8 cellular contexts compared by ENCODE assay signal in genomic region chr5:143106175-143106574, GRCh38.
A peak's percentile ranks its signal among the peaks of the same experiment; 100 is the strongest.
DNase-seq lines count a peak whose midpoint lies in the region; TF ChIP-seq lines count a peak whose summit lies in the region.

No MANE protein-coding gene starts in this region.

- DNase-seq in AG10803 (ENCODE audit: low read depth) (peak; percentile 90), HT1080 (ENCODE audit: low read depth) (peak; percentile 80), UCSD-AML1 (lab: John Stamatoyannopoulos, UW; ENCODE audit: unreplicated experiment) (peak; percentile 13), iPS-NIHi11 (ENCODE audit: low spot score) (peak; percentile 26), spleen (no peak), cerebellar nuclear complex (lab: John Stamatoyannopoulos, UW) (no peak), activated gamma-delta T cell (lab: John Stamatoyannopoulos, UW) (no peak)
- no peak for DNase-seq in stimulated activated CD4-positive, alpha-beta T cell treated with anti-CD3 and anti-CD28 coated beads, Interleukin-4, amount 100 ng/mL, for 1 hour

- intact Hi-C loops in spleen (cut with DNase I; ENCODE audit: low total_unique reads): no loop called here

- no peaks in the 10 kb centered on the region for H3K36me3 ChIP-seq in spleen

- H3K27me3 ChIP-seq in spleen (replicated peaks in 1 of 7): no peaks in the 10 kb centered on the region

- H3K4me1 ChIP-seq in spleen: peaks cover 0 to 29% (median 9%) of the 10 kb centered on the region in 6 donors

- H3K27ac ChIP-seq in spleen: no peak overlapping the region

- peak; percentile 51 for TF ChIP-seq CTCF in AG10803 (conservative IDR thresholded peaks at IDR 0.05; ENCODE audit: low read length)
- peak in 2 of 11 experiments; percentile 21 to 25 for TF ChIP-seq CTCF in spleen (IDR thresholded peaks at IDR 0.05 in 8 of 11, conservative IDR thresholded peaks at IDR 0.05 in 3 of 11)

- H3K9me3 ChIP-seq in spleen: no peaks in the 10 kb centered on the region

- TF ChIP-seq POLR2A in spleen (IDR thresholded peaks at IDR 0.05): no peak

- no peak overlapping the region for H3K4me3 ChIP-seq in AG10803 (ENCODE audit: low read length)
- H3K4me3 ChIP-seq in spleen: no peak overlapping the region

- WGBS in spleen, 5 donors: 59 to 66% (median 65%) methylated on average over 6 of the region's 6 CpGs

Comparison
In these comparisons a context has a peak if more than half of its experiments do, and no peak if none do; other contexts are left out.
1. DNase-seq: peak in AG10803 (single experiment), HT1080 (single experiment), UCSD-AML1 (single experiment) and iPS-NIHi11 (single experiment); none in spleen (single experiment), cerebellar nuclear complex (0 of 2), activated gamma-delta T cell (single experiment) and stimulated activated CD4-positive, alpha-beta T cell treated with anti-CD3 and anti-CD28 coated beads, Interleukin-4, amount 100 ng/mL, for 1 hour (single experiment).